Comparison of ENCODE assay signal across 1 cellular context in the genomic region with DNA sequence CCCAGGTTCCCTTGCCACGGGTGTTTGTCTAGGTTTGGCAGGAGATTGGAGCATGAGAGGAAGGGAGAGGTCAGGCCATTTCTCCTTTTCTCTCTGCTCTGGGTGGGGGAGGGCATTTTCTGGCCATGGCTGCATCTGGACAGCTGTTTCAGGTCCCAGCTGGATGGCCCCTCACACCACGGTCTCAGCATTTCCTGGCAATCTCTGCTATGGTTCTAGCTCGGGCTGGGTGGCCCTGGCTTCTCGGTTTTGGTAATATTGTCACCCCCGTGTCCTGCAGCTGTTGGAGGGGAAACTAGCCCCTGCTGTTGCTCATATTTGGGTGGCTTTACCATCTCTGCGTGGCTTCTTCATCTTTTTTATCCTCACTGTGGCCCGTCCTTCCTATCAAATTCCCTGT.
TF ChIP-seq lines count a peak whose summit lies in the region.

No MANE protein-coding gene starts in this region.

TF ChIP-seq in A549, 52 proteins besides CTCF, POLR2A, EP300 and RAD21:
- TF ChIP-seq, protein P1, sequence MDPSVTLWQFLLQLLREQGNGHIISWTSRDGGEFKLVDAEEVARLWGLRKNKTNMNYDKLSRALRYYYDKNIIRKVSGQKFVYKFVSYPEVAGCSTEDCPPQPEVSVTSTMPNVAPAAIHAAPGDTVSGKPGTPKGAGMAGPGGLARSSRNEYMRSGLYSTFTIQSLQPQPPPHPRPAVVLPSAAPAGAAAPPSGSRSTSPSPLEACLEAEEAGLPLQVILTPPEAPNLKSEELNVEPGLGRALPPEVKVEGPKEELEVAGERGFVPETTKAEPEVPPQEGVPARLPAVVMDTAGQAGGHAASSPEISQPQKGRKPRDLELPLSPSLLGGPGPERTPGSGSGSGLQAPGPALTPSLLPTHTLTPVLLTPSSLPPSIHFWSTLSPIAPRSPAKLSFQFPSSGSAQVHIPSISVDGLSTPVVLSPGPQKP (IDR thresholded peaks at IDR 0.05; ENCODE audit: low read depth, low read length) = no peak
- TF ChIP-seq ESRRA (IDR thresholded peaks at IDR 0.05; ENCODE audit: borderline replicate concordance, low read length) (no peak), POLR2AphosphoS2 (conservative IDR thresholded peaks at IDR 0.05; ENCODE audit: low read length) (no peak), ZFP36 (IDR thresholded peaks at IDR 0.05; ENCODE audit: borderline replicate concordance, partially characterized antibody) (no peak), GATA3 (IDR thresholded peaks at IDR 0.05; ENCODE audit: borderline replicate concordance) (no peak), KDM1A (IDR thresholded peaks at IDR 0.05; ENCODE audit: low read depth) (no peak), MAZ (IDR thresholded peaks at IDR 0.05; ENCODE audit: borderline replicate concordance, low read depth, low read length) (no peak), NFE2L2 (conservative IDR thresholded peaks at IDR 0.05; ENCODE audit: low read length) (no peak), ZNF302 (CRISPR knock-in tag; IDR thresholded peaks at IDR 0.05) (no peak), HOXA7 (CRISPR knock-in tag; IDR thresholded peaks at IDR 0.05) (no peak), TFCP2L1 (CRISPR knock-in tag; IDR thresholded peaks at IDR 0.05) (no peak)
- TF ChIP-seq, protein P2, sequence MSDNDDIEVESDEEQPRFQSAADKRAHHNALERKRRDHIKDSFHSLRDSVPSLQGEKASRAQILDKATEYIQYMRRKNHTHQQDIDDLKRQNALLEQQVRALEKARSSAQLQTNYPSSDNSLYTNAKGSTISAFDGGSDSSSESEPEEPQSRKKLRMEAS (IDR thresholded peaks at IDR 0.05) = no peak
- TF ChIP-seq, protein P3, sequence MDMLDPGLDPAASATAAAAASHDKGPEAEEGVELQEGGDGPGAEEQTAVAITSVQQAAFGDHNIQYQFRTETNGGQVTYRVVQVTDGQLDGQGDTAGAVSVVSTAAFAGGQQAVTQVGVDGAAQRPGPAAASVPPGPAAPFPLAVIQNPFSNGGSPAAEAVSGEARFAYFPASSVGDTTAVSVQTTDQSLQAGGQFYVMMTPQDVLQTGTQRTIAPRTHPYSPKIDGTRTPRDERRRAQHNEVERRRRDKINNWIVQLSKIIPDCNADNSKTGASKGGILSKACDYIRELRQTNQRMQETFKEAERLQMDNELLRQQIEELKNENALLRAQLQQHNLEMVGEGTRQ (IDR thresholded peaks at IDR 0.05) = no peak
